Comparison of ENCODE assay signal across 20 cellular contexts in genomic region chr6:107125771-107126170, GRCh38. TPM values are rescaled to one million over a fixed set of nuclear protein-coding genes. Genes with fewer than 3 reads are reported as not detected.
DNase-seq lines count a peak whose midpoint lies in the region; ATAC-seq, FAIRE-seq and TF ChIP-seq lines count a peak whose summit lies in the region.
"Had no signal": no experiment of that assay in that cellular context is flagged by ENCODE, and none has a peak within 500 bp of the region (broad histone marks: within the 10 kb centered on the region; RNA-seq: fewer than 3 reads in every experiment).

No MANE protein-coding gene starts in this region.

- H3K23ac ChIP-seq in H1 (ENCODE audit: insufficient read length): no peak overlapping the region

- no peaks in the 10 kb centered on the region for H3K36me3 ChIP-seq in BE2C
- H3K36me3 ChIP-seq in OCI-LY1 (ENCODE audit: insufficient read depth, low read length): no peaks in the 10 kb centered on the region
- H3K36me3 ChIP-seq in H1 (ENCODE audit: control insufficient read depth in 2 of 4, insufficient read depth in 4 of 4, low read length in 3 of 4): no peaks in the 10 kb centered on the region
- H3K36me3 ChIP-seq: BLaER1 had no signal

- ATAC-seq in HG02642 (IDR thresholded peaks at IDR 0.05; ENCODE audit: poor library complexity, unreplicated experiment): no peak
- ATAC-seq: A549 had no signal

- TF ChIP-seq CTCF in BE2C (IDR thresholded peaks at IDR 0.05; ENCODE audit: low read depth, low read length) (no peak), OCI-LY1 (IDR thresholded peaks at IDR 0.05; ENCODE audit: low read length) (no peak), H1 (IDR thresholded peaks at IDR 0.05; ENCODE audit: control extremely low read depth in 1 of 3, insufficient read depth in 1 of 3, low read depth in 1 of 3, low read length in 3 of 3) (no peak), dorsolateral prefrontal cortex (IDR thresholded peaks at IDR 0.05 in 54 of 56, conservative IDR thresholded peaks at IDR 0.05 in 2 of 56; ENCODE audit: low read depth in 1 of 56, partially characterized antibody in 56 of 56) (no peak)

- H4K5ac ChIP-seq in H1 (ENCODE audit: insufficient read length, low read depth, low read length): no peak overlapping the region

- no peak for TF ChIP-seq POLR2A in H1 (IDR thresholded peaks at IDR 0.05; ENCODE audit: control extremely low read depth in 1 of 2, low read depth in 2 of 2, low read length in 2 of 2)

- H3F3A ChIP-seq in OCI-LY1 (ENCODE audit: insufficient read depth, low read length): 0 out of 2 replicates have a peak, but pooled peaks cover 6% of the 10 kb centered on the region

- no peaks in the 10 kb centered on the region for H3K79me1 ChIP-seq in H1 (ENCODE audit: low read depth, low read length)

- POLR2A ChIA-PET in H1 (lab: Charles Lee; ENCODE audit: partially characterized antibody): interaction anchor here (2.2 to 3.0 kb wide), 2 partner anchors 10 to 12 kb away, joined by 6 to 26 read pairs; partner anchors contain the start of gene BEND3

- DNase-seq in NCI-H146 (lab: John Stamatoyannopoulos, UW) (peak; percentile 13), NCI-H146 treated with DMSO at 0.1 percent for 48 hours (lab: John Stamatoyannopoulos, UW; ENCODE audit: unreplicated experiment) (no peak), BE2C (peak; percentile 33), H1 (ENCODE audit: low read depth in 1 of 2, low spot score in 2 of 2) (no peak), dorsolateral prefrontal cortex (no peak), anterior cingulate cortex (lab: John Stamatoyannopoulos, UW) (no peak)
- DNase-seq: AML-193; CD4-positive, alpha-beta memory T cell; DMS153; DMS79; GF-D8; GM23248; HCEC 1CT had no signal

- no peaks in the 10 kb centered on the region for H3K23me2 ChIP-seq in H1 (ENCODE audit: low read depth, low read length)

- H3K27me3 ChIP-seq in BE2C: no peaks in the 10 kb centered on the region
- no peaks in the 10 kb centered on the region for H3K27me3 ChIP-seq in OCI-LY1 (ENCODE audit: insufficient read depth, low read length)
- H3K27me3 ChIP-seq in H1 (replicated peaks in 1 of 4; ENCODE audit: control insufficient read depth in 3 of 4, extremely low read depth in 1 of 4, insufficient read depth in 3 of 4, low read length in 3 of 4): no peaks in the 10 kb centered on the region
- no peaks in the 10 kb centered on the region for H3K27me3 ChIP-seq in dorsolateral prefrontal cortex
- H3K27me3 ChIP-seq: BLaER1 had no signal

- H3K56ac ChIP-seq in H1 (replicated peaks; ENCODE audit: insufficient read length, low read depth, low read length): no peak overlapping the region

- H4K91ac ChIP-seq in H1 (replicated peaks; ENCODE audit: insufficient read length, low read length): peak overlapping the region; percentile 84

- H3K9me2 ChIP-seq in OCI-LY1 (ENCODE audit: low read depth, low read length): no peaks in the 10 kb centered on the region

- H2AK5ac ChIP-seq in H1 (ENCODE audit: low read depth, low read length): peak overlapping the region; percentile 77

- TF ChIP-seq EP300 in H1 (IDR thresholded peaks at IDR 0.05; ENCODE audit: borderline replicate concordance in 1 of 2, low read depth in 2 of 2, low read length in 2 of 2): no peak

- H2AFZ ChIP-seq in OCI-LY1 (ENCODE audit: low read length) (no peak overlapping the region), H1 (ENCODE audit: low read length) (no peak overlapping the region)
- H2AFZ ChIP-seq: GM23248 had no signal

- peak overlapping the region; percentile 84 for H3K27ac ChIP-seq in OCI-LY1 (ENCODE audit: low read depth, low read length, poor library complexity, severe bottlenecking)
- H3K27ac ChIP-seq in H1 (ENCODE audit: low read depth, low read length): no peak overlapping the region
- no peak overlapping the region for H3K27ac ChIP-seq in dorsolateral prefrontal cortex
- H3K27ac ChIP-seq: 22Rv1, A549, BLaER1, GM23248 had no signal

- H3K9me3 ChIP-seq in BE2C (no peaks in the 10 kb centered on the region; the same call in 1 of the 2 replicates), OCI-LY1 (ENCODE audit: low read length) (no peaks in the 10 kb centered on the region), H1 (ENCODE audit: insufficient read depth in 2 of 2, low read depth in 1 of 2, low read length in 1 of 2) (no peaks in the 10 kb centered on the region)
- H3K9me3 ChIP-seq: A549, BLaER1 had no signal

- H2BK12ac ChIP-seq in H1 (ENCODE audit: low read depth, low read length): peak overlapping the region; percentile 94

- no peak for TF ChIP-seq RAD21 in H1 (IDR thresholded peaks at IDR 0.05 in 1 of 2, conservative IDR thresholded peaks at IDR 0.05 in 1 of 2; ENCODE audit: low read depth in 2 of 2, low read length in 2 of 2)

- no peak overlapping the region for H3K14ac ChIP-seq in H1 (ENCODE audit: insufficient read length)

- H3K9ac ChIP-seq in OCI-LY1 (ENCODE audit: low read length): no peak overlapping the region; the same call in 1 of the 2 replicates
- H3K9ac ChIP-seq in H1 (replicated peaks in 1 of 4; ENCODE audit: extremely low read depth in 1 of 4, low read depth in 3 of 4, low read length in 3 of 4): no peak overlapping the region
- H3K9ac ChIP-seq: BLaER1, GM23248 had no signal

- H3K4me3 ChIP-seq in BE2C (ENCODE audit: low read depth, low read length) (no peak overlapping the region), OCI-LY1 (ENCODE audit: low read depth, low read length, poor library complexity, severe bottlenecking) (no peak overlapping the region), H1 (ENCODE audit: extremely low read depth in 1 of 4, insufficient read depth in 2 of 4, low read depth in 3 of 4, low read length in 4 of 4) (no peak overlapping the region), dorsolateral prefrontal cortex (no peak overlapping the region)
- H3K4me3 ChIP-seq: A549, BLaER1, GM23248 had no signal

- CTCF ChIA-PET in H1 (lab: Charles Lee; ENCODE audit: partially characterized antibody): interaction anchor here (0.6 to 3.6 kb wide), 9 partner anchors 7 to 1852 kb away, joined by 3 to 16 read pairs (median 4); no protein-coding TSS in a partner anchor

- peak overlapping the region; percentile 34 for H2BK120ac ChIP-seq in H1 (replicated peaks; ENCODE audit: low read depth, low read length)

- H3K18ac ChIP-seq in H1 (ENCODE audit: extremely low read depth, low read length): peak overlapping the region; percentile 56; the same call in 1 of the 2 replicates

- peak overlapping the region; percentile 82 for H3K4ac ChIP-seq in H1 (replicated peaks; ENCODE audit: insufficient read length, low read depth, low read length)

- H3K4me2 ChIP-seq in OCI-LY1 (ENCODE audit: low read length): no peak overlapping the region
- no peak overlapping the region; a peak in 1 of 4 replicates for H3K4me2 ChIP-seq in H1 (ENCODE audit: insufficient read depth in 1 of 2, low read depth in 2 of 2, low read length in 2 of 2)
- H3K4me2 ChIP-seq: A549, BLaER1 had no signal

- H4K20me1 ChIP-seq in OCI-LY1 (ENCODE audit: insufficient read depth, low read length) (no peaks in the 10 kb centered on the region), H1 (replicated peaks in 1 of 2; ENCODE audit: control insufficient read depth in 1 of 2, insufficient read depth in 2 of 2, low read length in 2 of 2) (no peaks in the 10 kb centered on the region)
- H4K20me1 ChIP-seq: BLaER1 had no signal

- FAIRE-seq in H1 (lab: Jason Lieb, UNC): no peak
- FAIRE-seq: A549, H54, HTR-8/SVneo had no signal

- H3K4me1 ChIP-seq in BE2C: no peaks in the 10 kb centered on the region
- H3K4me1 ChIP-seq in OCI-LY1 (ENCODE audit: insufficient read depth, low read length, severe bottlenecking): peaks cover 58% of the 10 kb centered on the region
- H3K4me1 ChIP-seq in H1 (replicated peaks in 1 of 4; ENCODE audit: control insufficient read depth in 3 of 4, insufficient read depth in 4 of 4, low read length in 3 of 4): peaks cover 2 to 14% (median 8%) of the 10 kb centered on the region in 4 experiments
- H3K4me1 ChIP-seq: A549 had no signal

- intact Hi-C loops in dorsolateral prefrontal cortex (cut with DNase I): no loop called here

- H4K8ac ChIP-seq in H1 (ENCODE audit: extremely low read depth, insufficient read depth, low read length): no peak overlapping the region

- no peak overlapping the region for H2BK15ac ChIP-seq in H1 (ENCODE audit: low read length)

- H3K79me2 ChIP-seq in OCI-LY1 (ENCODE audit: insufficient read depth, low read length) (no peaks in the 10 kb centered on the region), H1 (ENCODE audit: control insufficient read depth in 1 of 2, insufficient read depth in 2 of 2, low read length in 2 of 2) (no peaks in the 10 kb centered on the region)

- peak overlapping the region; percentile 34 for H2BK20ac ChIP-seq in H1 (ENCODE audit: low read length)

- WGBS in H1 (ENCODE audit: extremely low coverage in 1 of 2, insufficient coverage in 1 of 2, insufficient read length in 1 of 2, insufficient replicate concordance in 2 of 2, low coverage in 1 of 2, low lambda C conversion rate in 2 of 2, missing lambda C conversion rate in 1 of 2), 2 experiments: 96% methylated on average over 5 of the region's 5 CpGs; no CpG with 5 or more reads in 1 of the 2 experiments

- peak overlapping the region; percentile 84; the same call in 1 of the 2 replicates for H2BK5ac ChIP-seq in H1 (ENCODE audit: low read depth, low read length)

TF ChIP-seq in H1, 55 proteins besides CTCF, POLR2A, EP300 and RAD21:
- TF ChIP-seq, protein P1, sequence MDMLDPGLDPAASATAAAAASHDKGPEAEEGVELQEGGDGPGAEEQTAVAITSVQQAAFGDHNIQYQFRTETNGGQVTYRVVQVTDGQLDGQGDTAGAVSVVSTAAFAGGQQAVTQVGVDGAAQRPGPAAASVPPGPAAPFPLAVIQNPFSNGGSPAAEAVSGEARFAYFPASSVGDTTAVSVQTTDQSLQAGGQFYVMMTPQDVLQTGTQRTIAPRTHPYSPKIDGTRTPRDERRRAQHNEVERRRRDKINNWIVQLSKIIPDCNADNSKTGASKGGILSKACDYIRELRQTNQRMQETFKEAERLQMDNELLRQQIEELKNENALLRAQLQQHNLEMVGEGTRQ (IDR thresholded peaks at IDR 0.05; ENCODE audit: low read length): no peak
- TF ChIP-seq JUN (IDR thresholded peaks at IDR 0.05; ENCODE audit: low read depth, low read length): no peak

RNA-seq across cellular contexts. Expression of gene BEND3, which starts 10.5 kb away (rescaled TPM):
- 3.6 TPM for polyA plus RNA-seq in BE2C (2012; ENCODE audit: insufficient read depth, insufficient read length, low read depth)
- 38.8 and 40.8 TPM in 2 replicates for total RNA-seq in H1 (2021; fragmentation: NEBNext Ultra II Directional; extraction: Animal tissue kit (Norgen Biotek cat#: 25700))
- 25.2 and 26.2 TPM in 2 replicates for polyA plus RNA-seq in H1 (2011; rRNA removed)
- 21.1 TPM for polyA plus RNA-seq in H1 (2011; cell fraction: cytosol; rRNA removed)
- polyA plus RNA-seq in H1 (2011; cell fraction: nucleus; rRNA removed): 48.4 TPM
- 22.5 to 25.1 TPM (median 23.6 TPM) in 4 replicates for polyA plus RNA-seq in H1 (2012, experiment 1 of 2)
- polyA plus RNA-seq in H1 (2012, experiment 2 of 2): 15.4 TPM
- polyA plus RNA-seq in H1 (2013, experiment 1 of 2): 17.8 TPM
- polyA plus RNA-seq in H1 (2013, experiment 2 of 2): 16.3 TPM
- polyA minus RNA-seq in H1 (2011; rRNA and poly(A)+ RNA removed): 42.9 and 43.2 TPM in 2 replicates
- 38.0 TPM for polyA minus RNA-seq in H1 (2011; cell fraction: cytosol; rRNA and poly(A)+ RNA removed)
- polyA minus RNA-seq in H1 (2011; cell fraction: nucleus; rRNA and poly(A)+ RNA removed): 31.0 TPM
- total RNA-seq in dorsolateral prefrontal cortex: 1 to 10 TPM; 1.1 to 3.4 (median 1.8) TPM

Comparison
In these comparisons a context has a peak if more than half of its experiments do, and no peak if none do; other contexts are left out.
1. DNase-seq: peak in NCI-H146 (single experiment) and BE2C (single experiment); none in NCI-H146 treated with DMSO at 0.1 percent for 48 hours (single experiment), H1 (0 of 2), dorsolateral prefrontal cortex (0 of 10) and anterior cingulate cortex (0 of 58).